Comparison of ENCODE assay signal across 15 cellular contexts in the genomic region with DNA sequence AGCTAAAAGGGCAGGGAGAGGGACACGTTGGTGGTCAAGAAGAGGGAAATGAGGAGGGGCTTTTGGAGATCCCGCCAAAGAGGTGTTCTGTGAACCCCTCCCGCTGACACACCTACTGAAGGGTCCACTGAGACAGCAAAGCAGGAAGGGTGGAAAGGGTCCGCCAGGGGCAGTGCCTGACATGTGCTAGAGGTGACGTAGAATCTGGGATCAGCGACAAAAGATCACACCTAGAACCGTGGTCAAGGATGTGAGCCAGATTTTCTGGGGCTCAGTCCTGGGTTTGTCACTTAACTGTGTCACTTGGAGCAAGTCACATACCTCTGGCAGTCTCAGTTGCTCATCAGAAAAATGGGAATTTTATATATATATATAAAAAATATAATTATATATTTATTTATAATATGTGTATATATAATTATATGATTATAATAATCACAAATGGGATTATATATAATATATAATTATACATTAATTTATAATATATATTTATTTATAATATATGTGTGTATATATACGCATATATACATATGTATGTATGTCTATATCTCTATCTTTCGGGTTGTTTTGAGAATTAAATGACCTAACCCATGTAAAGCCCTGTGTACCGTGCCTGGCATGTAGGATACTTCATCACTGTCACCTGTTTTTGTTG. TPM values are rescaled to one million over a fixed set of nuclear protein-coding genes. Genes with fewer than 3 reads are reported as not detected.
DNase-seq lines count a peak whose midpoint lies in the region; ATAC-seq and TF ChIP-seq lines count a peak whose summit lies in the region.
"Had no signal": no experiment of that assay in that cellular context is flagged by ENCODE, and none has a peak within 500 bp of the region (broad histone marks: within the 10 kb centered on the region; RNA-seq: fewer than 3 reads in every experiment).

No MANE protein-coding gene starts in this region.

- H3K27ac ChIP-seq in Peyer's patch (peak overlapping the region; percentile 37 to 89 (median 87)), spleen (peak overlapping the region in 6 of 8 donors; percentile 70 to 92 (median 84)), foreskin keratinocyte (no peak overlapping the region)
- H3K27ac ChIP-seq: 22Rv1, prostate gland, suprapubic skin had no signal

- intact Hi-C loops in dendritic cell treated with granulocyte-macrophage colony-stimulating factor and Interleukin-4, amounts not matched to agents 40 ng/mL and 50 ng/mL, for 4 days (cut with micrococcal nuclease), result no loop called here
- intact Hi-C loops in spleen (cut with DNase I; ENCODE audit: low total_unique reads), result no loop called here

- H3K9me3 ChIP-seq in Peyer's patch (no peaks in the 10 kb centered on the region), spleen (no peaks in the 10 kb centered on the region)
- H3K9me3 ChIP-seq: prostate gland, suprapubic skin had no signal

- peak overlapping the region; percentile 76 for H3K27ac Mint-ChIP-seq in dendritic cell treated with granulocyte-macrophage colony-stimulating factor and Interleukin-4, amounts not matched to agents 40 ng/mL and 50 ng/mL, for 4 days
- H3K27ac Mint-ChIP-seq in mesothelial cell of epicardium, result no peak overlapping the region

- H3K4me3 ChIP-seq in Peyer's patch (no peak overlapping the region), spleen (peak overlapping the region in 1 of 8 donors; percentile 42)
- H3K4me3 ChIP-seq: prostate gland, suprapubic skin had no signal

- H3K4me3 Mint-ChIP-seq in dendritic cell treated with granulocyte-macrophage colony-stimulating factor and Interleukin-4, amounts not matched to agents 40 ng/mL and 50 ng/mL, for 4 days, result no peak overlapping the region
- no peak overlapping the region for H3K4me3 Mint-ChIP-seq in mesothelial cell of epicardium

- no peak for ATAC-seq in foreskin keratinocyte

- WGBS in spleen, 5 donors, result 79 to 92% (median 81%) methylated on average over 10 of the region's 10 CpGs

- TF ChIP-seq POLR2A in Peyer's patch (IDR thresholded peaks at IDR 0.05), result no peak
- TF ChIP-seq POLR2A in spleen (IDR thresholded peaks at IDR 0.05), result no peak

- H3K27me3 ChIP-seq in Peyer's patch, result no peaks in the 10 kb centered on the region
- no peaks in the 10 kb centered on the region for H3K27me3 ChIP-seq in spleen (replicated peaks in 1 of 7)
- no peaks in the 10 kb centered on the region for H3K27me3 ChIP-seq in foreskin keratinocyte
- H3K27me3 ChIP-seq: suprapubic skin had no signal

- H3K4me1 ChIP-seq in Peyer's patch (peaks cover 0 to 26% (median 14%) of the 10 kb centered on the region in 4 donors), spleen (peaks cover 10 to 66% (median 35%) of the 10 kb centered on the region in 6 donors), foreskin keratinocyte (peaks cover 17% of the 10 kb centered on the region)

- H3K4me1 Mint-ChIP-seq in dendritic cell treated with granulocyte-macrophage colony-stimulating factor and Interleukin-4, amounts not matched to agents 40 ng/mL and 50 ng/mL, for 4 days (ENCODE audit: low read depth), result peaks cover 60% of the 10 kb centered on the region
- H3K4me1 Mint-ChIP-seq in mesothelial cell of epicardium, result peaks cover 33% of the 10 kb centered on the region

- DNase-seq in NK-92 treated with Interleukin-12 subunit alpha and Interleukin-12 subunit beta, amount 100 ng/mL, for 24 hours (lab: John Stamatoyannopoulos, UW), result peak; percentile 35
- no peak for DNase-seq in NK-92 (lab: John Stamatoyannopoulos, UW; ENCODE audit: unreplicated experiment)
- DNase-seq in Peyer's patch, result no peak
- DNase-seq in spleen, result no peak
- no peak for DNase-seq in foreskin keratinocyte
- DNase-seq in NCI-H1694 treated with DMSO at 0.1 percent for 48 hours (lab: John Stamatoyannopoulos, UW), result no peak
- DNase-seq in mesothelial cell of epicardium (ENCODE audit: low spot score in 2 of 2, unreplicated experiment in 2 of 2), result no peak
- DNase-seq: mammary epithelial cell, NCI-H1436, NCI-H524 treated with DMSO at 0.1 percent for 48 hours, SIG-M5 had no signal

- no peaks in the 10 kb centered on the region for H3K36me3 Mint-ChIP-seq in dendritic cell treated with granulocyte-macrophage colony-stimulating factor and Interleukin-4, amounts not matched to agents 40 ng/mL and 50 ng/mL, for 4 days (ENCODE audit: low read depth)
- H3K36me3 Mint-ChIP-seq in mesothelial cell of epicardium, result peaks cover 8% of the 10 kb centered on the region

- TF ChIP-seq CTCF in Peyer's patch (IDR thresholded peaks at IDR 0.05) (no peak), spleen (IDR thresholded peaks at IDR 0.05 in 8 of 11, conservative IDR thresholded peaks at IDR 0.05 in 3 of 11) (no peak), foreskin keratinocyte (conservative IDR thresholded peaks at IDR 0.05) (no peak), mesothelial cell of epicardium (IDR thresholded peaks at IDR 0.05; ENCODE audit: unreplicated experiment) (no peak)

- H3K27me3 Mint-ChIP-seq in dendritic cell treated with granulocyte-macrophage colony-stimulating factor and Interleukin-4, amounts not matched to agents 40 ng/mL and 50 ng/mL, for 4 days, result no peaks in the 10 kb centered on the region
- no peaks in the 10 kb centered on the region for H3K27me3 Mint-ChIP-seq in mesothelial cell of epicardium (ENCODE audit: low read depth)

- H3K9me3 Mint-ChIP-seq in dendritic cell treated with granulocyte-macrophage colony-stimulating factor and Interleukin-4, amounts not matched to agents 40 ng/mL and 50 ng/mL, for 4 days, result no peaks in the 10 kb centered on the region
- no peaks in the 10 kb centered on the region for H3K9me3 Mint-ChIP-seq in mesothelial cell of epicardium

- H3K36me3 ChIP-seq in Peyer's patch (no peaks in the 10 kb centered on the region), spleen (no peaks in the 10 kb centered on the region)
- H3K36me3 ChIP-seq: prostate gland, suprapubic skin had no signal

RNA-seq across cellular contexts. Expression of a gene that starts 34.9 kb away (rescaled TPM):
- total RNA-seq in Peyer's patch, result 100 to 1,000 TPM; 178 to 291 (median 203) TPM
- 100 to 1,000 TPM in 6 of 7 donors, 10 to 100 TPM in 1; 97.6 to 154 (median 125) TPM for total RNA-seq in spleen
- polyA plus RNA-seq in spleen, result 100 to 1,000 TPM; 245 to 286 (median 255) TPM
- 154 and 181 TPM in 2 replicates for total RNA-seq in foreskin keratinocyte
- 271 and 310 TPM in 2 replicates for polyA plus RNA-seq in foreskin keratinocyte
- total RNA-seq in mesothelial cell of epicardium, result 156 to 159 TPM (median 158 TPM) in 3 replicates
